Comparison of ENCODE assay signal across 14 cellular contexts in the genomic region with DNA sequence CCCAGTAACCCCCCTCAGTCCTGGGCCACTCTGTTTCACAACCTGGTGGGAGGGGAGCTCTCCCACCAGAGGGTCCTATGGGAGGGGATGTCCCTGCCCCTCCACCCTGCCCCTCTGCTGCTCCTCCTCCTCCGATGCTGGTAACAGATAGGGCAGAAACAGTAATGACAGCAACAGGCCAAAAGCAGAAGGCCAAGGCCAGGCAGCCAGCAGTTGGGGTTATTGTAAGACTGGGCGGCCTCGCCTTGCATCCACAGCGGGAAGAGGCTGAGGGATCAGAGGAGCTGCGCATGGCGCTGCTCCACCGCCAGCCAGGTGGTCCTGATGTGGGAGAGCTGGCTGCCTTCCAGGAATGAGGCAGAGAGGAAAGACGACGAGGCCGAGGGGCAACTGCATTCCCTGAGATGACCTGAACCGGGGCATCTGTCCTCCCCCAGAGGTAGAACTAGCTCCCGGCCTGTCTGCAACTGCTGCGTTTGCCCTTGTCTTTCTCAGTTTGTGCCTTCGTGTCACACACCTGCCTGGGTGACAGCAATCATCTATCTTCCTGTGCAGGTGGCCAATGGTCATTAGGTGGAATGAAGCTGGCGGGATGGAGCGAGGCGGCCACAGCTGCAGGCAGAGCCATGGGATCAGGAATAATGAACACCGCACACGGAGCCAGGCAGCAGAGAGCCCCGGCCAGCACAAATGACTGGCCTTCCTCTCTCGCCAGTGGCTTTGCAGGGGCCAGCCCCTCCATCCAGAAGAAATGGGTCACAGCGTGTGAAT. TPM values are rescaled to one million over a fixed set of nuclear protein-coding genes. Genes with fewer than 3 reads are reported as not detected.
DNase-seq lines count a peak whose midpoint lies in the region; ATAC-seq and TF ChIP-seq lines count a peak whose summit lies in the region.
"Had no signal": no experiment of that assay in that cellular context is flagged by ENCODE, and none has a peak within 500 bp of the region (broad histone marks: within the 10 kb centered on the region; RNA-seq: fewer than 3 reads in every experiment).

No MANE protein-coding gene starts in this region.

- H3K4me3 ChIP-seq in stomach, result no peak overlapping the region

- H3K36me3 Mint-ChIP-seq in effector memory CD8-positive, alpha-beta T cell (ENCODE audit: insufficient read depth), result no peaks in the 10 kb centered on the region

- TF ChIP-seq POLR2A in stomach (IDR thresholded peaks at IDR 0.05), result no peak

- WGBS in stomach, 5 donors, result 76 to 83% (median 80%) methylated on average over 22 of the region's 22 CpGs

- TF ChIP-seq EP300 in stomach (IDR thresholded peaks at IDR 0.05), result no peak

- ATAC-seq in effector memory CD8-positive, alpha-beta T cell (replicated peaks), result no peak

- no peaks in the 10 kb centered on the region for H3K9me3 ChIP-seq in stomach
- H3K9me3 ChIP-seq: SK-N-SH had no signal

- no peak overlapping the region for H3K4me3 Mint-ChIP-seq in effector memory CD8-positive, alpha-beta T cell

- H3K4me1 ChIP-seq in stomach, result no peaks in the 10 kb centered on the region

- no peaks in the 10 kb centered on the region for H3K9me3 Mint-ChIP-seq in effector memory CD8-positive, alpha-beta T cell

- DNase-seq in NCI-H2227 (lab: John Stamatoyannopoulos, UW; ENCODE audit: unreplicated experiment) (peak; percentile 21), NCI-H2227 treated with DMSO at 0.1 percent for 48 hours (lab: John Stamatoyannopoulos, UW) (no peak), NCI-H774 (lab: John Stamatoyannopoulos, UW) (peak; percentile 1), left kidney (ENCODE audit: low read depth, low spot score) (peak; percentile 87), stomach (peak; percentile 19), GM20000 (ENCODE audit: low spot score) (no peak), foreskin melanocyte (no peak)
- DNase-seq in effector memory CD8-positive, alpha-beta T cell, result no peak
- DNase-seq: Karpas-422, NCI-H1436 treated with DMSO at 0.1 percent for 48 hours, NCI-H2107, SK-N-SH, T-helper 1 cell had no signal

- no peak for TF ChIP-seq CTCF in stomach (IDR thresholded peaks at IDR 0.05)
- TF ChIP-seq CTCF in GM20000 (IDR thresholded peaks at IDR 0.05; ENCODE audit: extremely low read depth, missing control alignments), result no peak

- no peak overlapping the region for H3K27ac Mint-ChIP-seq in effector memory CD8-positive, alpha-beta T cell

- no peaks in the 10 kb centered on the region for H3K27me3 ChIP-seq in stomach

- H3K36me3 ChIP-seq in stomach, result no peaks in the 10 kb centered on the region

- H3K4me1 Mint-ChIP-seq in effector memory CD8-positive, alpha-beta T cell (ENCODE audit: low read depth in 2 of 2), result no peaks in the 10 kb centered on the region

- intact Hi-C loops in stomach (cut with DNase I; ENCODE audit: low total_unique reads), result no loop called here

- peaks cover 21 to 58% of the 10 kb centered on the region in 2 donors for H3K27me3 Mint-ChIP-seq in effector memory CD8-positive, alpha-beta T cell

- H3K27ac ChIP-seq in stomach, result no peak overlapping the region
- H3K27ac ChIP-seq: RWPE1 had no signal

RNA-seq across cellular contexts. Expression of a gene that starts 54.0 kb away (rescaled TPM):
- 10 to 100 TPM; 17.4 to 76.9 (median 20.4) TPM for total RNA-seq in stomach
- 1 to 10 TPM; 5.1 to 5.3 (median 5.3) TPM for polyA plus RNA-seq in stomach

Comparison
In these comparisons a context has a peak if more than half of its experiments do, and no peak if none do; other contexts are left out.
1. DNase-seq: peak in NCI-H2227 (single experiment), NCI-H774 (single experiment), left kidney (single experiment) and stomach (single experiment); none in NCI-H2227 treated with DMSO at 0.1 percent for 48 hours (single experiment), GM20000 (single experiment), effector memory CD8-positive, alpha-beta T cell (0 of 3) and foreskin melanocyte (single experiment).